In genomic region chr2:42052702-42053481, GRCh38 we compare ENCODE assay signal across 11 cellular contexts. TPM values are rescaled to one million over a fixed set of nuclear protein-coding genes. Genes with fewer than 3 reads are reported as not detected.
DNase-seq lines count a peak whose midpoint lies in the region; ATAC-seq and TF ChIP-seq lines count a peak whose summit lies in the region.
"Had no signal": no experiment of that assay in that cellular context is flagged by ENCODE, and none has a peak within 500 bp of the region (broad histone marks: within the 10 kb centered on the region; RNA-seq: fewer than 3 reads in every experiment).

No MANE protein-coding gene starts in this region.

- TF ChIP-seq CTCF in cardiac fibroblast (IDR thresholded peaks at IDR 0.05; ENCODE audit: low read depth, low read length) (no peak), prostate gland (IDR thresholded peaks at IDR 0.05) (no peak)

- intact Hi-C loops in prostate gland (cut with DNase I) = no loop called here

- H3K4me1 ChIP-seq in prostate gland (replicated peaks) = peaks cover 9% of the 10 kb centered on the region

- no peaks in the 10 kb centered on the region for H3K9me3 ChIP-seq in prostate gland

- no peak for TF ChIP-seq POLR2A in prostate gland (IDR thresholded peaks at IDR 0.05)

- WGBS in prostate gland = 74% methylated on average over 14 of the region's 14 CpGs

- DNase-seq in AG08396 (ENCODE audit: low spot score) (peak; percentile 38), cardiac fibroblast (ENCODE audit: low read depth in 2 of 2) (peak; percentile 46 to 84), iris pigment epithelial cell (ENCODE audit: low read depth) (peak; percentile 78), prostate gland (ENCODE audit: low spot score) (no peak), NCI-H146 (lab: John Stamatoyannopoulos, UW) (no peak), KG1 (lab: John Stamatoyannopoulos, UW) (no peak), cerebellum (ENCODE audit: low spot score) (no peak)
- DNase-seq: GM23248, nucleus accumbens had no signal

- H3K36me3 ChIP-seq in prostate gland = no peaks in the 10 kb centered on the region

- H3K27ac ChIP-seq in prostate gland = peak overlapping the region; percentile 60 to 69
- H3K27ac ChIP-seq: GM23248 had no signal

- no peaks in the 10 kb centered on the region for H3K27me3 ChIP-seq in prostate gland (replicated peaks; ENCODE audit: insufficient read depth)

- ATAC-seq in GM21737 (IDR thresholded peaks at IDR 0.05; ENCODE audit: unreplicated experiment) = no peak

- H3K4me3 ChIP-seq in cardiac fibroblast (replicated peaks in 1 of 2; ENCODE audit: low read depth in 2 of 2, low read length in 2 of 2) (no peak overlapping the region), prostate gland (no peak overlapping the region)
- H3K4me3 ChIP-seq: GM23248 had no signal

RNA-seq across cellular contexts. Expression of gene PKDCC, which starts 5.1 kb away (rescaled TPM):
- total RNA-seq in prostate gland (10 to 100 TPM; 11.1 to 61.4 TPM), cerebellum (30.9 TPM)
- total RNA-seq: OCI-LY7 had no signal

Comparison
In these comparisons a context has a peak if more than half of its experiments do, and no peak if none do; other contexts are left out.
1. DNase-seq: peak in AG08396 (single experiment), cardiac fibroblast (2 of 2) and iris pigment epithelial cell (single experiment); none in prostate gland (single experiment), NCI-H146 (single experiment), KG1 (single experiment) and cerebellum (single experiment).